Comparison of ENCODE assay signal across 17 cellular contexts in genomic region chr6:17719323-17720041, GRCh38. TPM values are rescaled to one million over a fixed set of nuclear protein-coding genes. Genes with fewer than 3 reads are reported as not detected.
DNase-seq lines count a peak whose midpoint lies in the region; TF ChIP-seq lines count a peak whose summit lies in the region.
"Had no signal": no experiment of that assay in that cellular context is flagged by ENCODE, and none has a peak within 500 bp of the region (broad histone marks: within the 10 kb centered on the region; RNA-seq: fewer than 3 reads in every experiment).

No MANE protein-coding gene starts in this region.

- no peaks in the 10 kb centered on the region for H3K79me2 ChIP-seq in trophoblast cell (ENCODE audit: control insufficient read depth, insufficient read depth, low read length, poor library complexity)

- H3K4me3 ChIP-seq in trophoblast cell (ENCODE audit: low read depth, low read length) (no peak overlapping the region), esophagus muscularis mucosa (no peak overlapping the region), brain microvascular endothelial cell (ENCODE audit: low read depth, low read length) (no peak overlapping the region)
- H3K4me3 ChIP-seq: HAP-1, SJSA1 had no signal

- H3K79me1 ChIP-seq in trophoblast cell (ENCODE audit: low read length), result peaks cover 11% of the 10 kb centered on the region

- H3K27ac ChIP-seq in trophoblast cell (ENCODE audit: low read depth, low read length), result no peak overlapping the region
- no peak overlapping the region for H3K27ac ChIP-seq in esophagus muscularis mucosa (replicated peaks in 1 of 4)
- no peak overlapping the region for H3K27ac ChIP-seq in brain microvascular endothelial cell
- H3K27ac ChIP-seq: SJSA1 had no signal

- H3K36me3 ChIP-seq in trophoblast cell (ENCODE audit: control insufficient read depth in 1 of 2, insufficient read depth in 2 of 2, low read length in 2 of 2), result no peaks in the 10 kb centered on the region
- no peaks in the 10 kb centered on the region for H3K36me3 ChIP-seq in esophagus muscularis mucosa
- no peaks in the 10 kb centered on the region for H3K36me3 ChIP-seq in brain microvascular endothelial cell (replicated peaks)
- H3K36me3 ChIP-seq: HAP-1, SJSA1 had no signal

- intact Hi-C loops in Calu3 (cut with micrococcal nuclease; ENCODE audit: unreplicated experiment), result no loop called here
- intact Hi-C loops in esophagus muscularis mucosa (cut with DNase I), result no loop called here

- H4K12ac ChIP-seq in trophoblast cell (ENCODE audit: low read depth, low read length), result no peak overlapping the region

- TF ChIP-seq CTCF in Calu3 (IDR thresholded peaks at IDR 0.05; ENCODE audit: unreplicated experiment) (no peak), esophagus muscularis mucosa (IDR thresholded peaks at IDR 0.05) (no peak), brain microvascular endothelial cell (IDR thresholded peaks at IDR 0.05; ENCODE audit: low read depth, low read length, missing control alignments) (no peak)

- H3K4me1 ChIP-seq in trophoblast cell (ENCODE audit: control insufficient read depth in 1 of 2, insufficient read depth in 2 of 2, low read length in 2 of 2) (peaks cover 6 to 15% of the 10 kb centered on the region in 2 experiments), esophagus muscularis mucosa (no peaks in the 10 kb centered on the region)
- H3K4me1 ChIP-seq: HAP-1 had no signal

- H3K4me2 ChIP-seq in trophoblast cell (ENCODE audit: low read length), result no peak overlapping the region

- H3K9ac ChIP-seq in trophoblast cell (ENCODE audit: low read length), result no peak overlapping the region

- peaks cover 19% of the 10 kb centered on the region for H3K4me1 Mint-ChIP-seq in Calu3 (ENCODE audit: low read depth, unreplicated experiment)

- H2BK5ac ChIP-seq in trophoblast cell (ENCODE audit: low read depth, low read length, poor library complexity), result no peak overlapping the region

- H3K36me3 Mint-ChIP-seq in Calu3 (ENCODE audit: insufficient read depth, unreplicated experiment), result no peaks in the 10 kb centered on the region

- H2BK120ac ChIP-seq in trophoblast cell (ENCODE audit: insufficient read depth, low read length, poor library complexity), result peak overlapping the region; percentile 38

- no peak overlapping the region for H3K27ac Mint-ChIP-seq in Calu3 (ENCODE audit: unreplicated experiment)
- H3K27ac Mint-ChIP-seq: IgD-negative memory B cell; T-helper 2 cell treated with Interferon-gamma antibody and Interleukin-4, amounts not matched to agents 5 μg/mL and 100 μg/mL, for 36 hours had no signal

- H3K27me3 ChIP-seq in trophoblast cell (ENCODE audit: insufficient read depth, low read length) (no peaks in the 10 kb centered on the region), esophagus muscularis mucosa (no peaks in the 10 kb centered on the region), brain microvascular endothelial cell (replicated peaks) (no peaks in the 10 kb centered on the region)
- H3K27me3 ChIP-seq: SJSA1 had no signal

- in situ Hi-C loops in brain microvascular endothelial cell (cut with HindIII; ENCODE audit: low pct_ligation_motif_present, low sequenced_read_pairs), result no loop called here

- H2AK5ac ChIP-seq in trophoblast cell (ENCODE audit: low read length), result no peak overlapping the region

- peak; percentile 51 for DNase-seq in NCI-H510A treated with DMSO at 0.1 percent for 48 hours (lab: John Stamatoyannopoulos, UW)
- no peak for DNase-seq in NCI-H510A (lab: John Stamatoyannopoulos, UW)
- peak; percentile 48 for DNase-seq in NCI-H1105 (lab: John Stamatoyannopoulos, UW)
- peak; percentile 16 for DNase-seq in NCI-H345 treated with DMSO at 0.1 percent for 48 hours (lab: John Stamatoyannopoulos, UW; ENCODE audit: unreplicated experiment)
- DNase-seq in trophoblast cell, result peak; percentile 41 to 61
- DNase-seq in Calu3, result no peak
- no peak for DNase-seq in esophagus muscularis mucosa (ENCODE audit: extremely low spot score)
- DNase-seq in brain microvascular endothelial cell, result no peak
- DNase-seq: DMS79 treated with DMSO at 0.1 percent for 48 hours; MV-4-11; NCI-H446 treated with DMSO at 0.1 percent for 48 hours; NK-92 treated with Interleukin-12 subunit alpha and Interleukin-12 subunit beta, amount 100 ng/mL, for 24 hours; SW 1271 had no signal

- no peak overlapping the region for H4K91ac ChIP-seq in trophoblast cell (ENCODE audit: low read depth, low read length)

- no peak overlapping the region for H2AFZ ChIP-seq in trophoblast cell (ENCODE audit: insufficient read depth, low read length, poor library complexity)

- no peak overlapping the region for H3K23ac ChIP-seq in trophoblast cell (ENCODE audit: low read length)

- CTCF ChIA-PET in Calu3 (lab: Charles Lee), result interaction anchor here (0.6 kb wide), 1 partner anchor 13 kb away, joined by 3 read pairs; the partner anchor contains the start of gene NUP153

- H3K9me3 Mint-ChIP-seq in Calu3 (ENCODE audit: low read depth, unreplicated experiment), result no peaks in the 10 kb centered on the region
- H3K9me3 Mint-ChIP-seq: T-helper 2 cell treated with Interferon-gamma antibody and Interleukin-4, amounts not matched to agents 5 μg/mL and 100 μg/mL, for 36 hours had no signal

- H3K4me3 Mint-ChIP-seq in Calu3 (ENCODE audit: low read depth, unreplicated experiment), result no peak overlapping the region
- H3K4me3 Mint-ChIP-seq: IgD-negative memory B cell; T-helper 2 cell treated with Interferon-gamma antibody and Interleukin-4, amounts not matched to agents 5 μg/mL and 100 μg/mL, for 36 hours had no signal

- TF ChIP-seq EP300 in esophagus muscularis mucosa (IDR thresholded peaks at IDR 0.05), result no peak

- no peak overlapping the region for H3K18ac ChIP-seq in trophoblast cell (ENCODE audit: low read length)

- H3K4ac ChIP-seq in trophoblast cell (ENCODE audit: low read depth, low read length), result no peak overlapping the region

- no peak overlapping the region for H3K14ac ChIP-seq in trophoblast cell (ENCODE audit: low read length)

- no TSS peak for BruUV-seq in Calu3 (replicated peaks; lab: Mats Ljungman, UMichigan)

- no peaks in the 10 kb centered on the region for H3K9me3 ChIP-seq in trophoblast cell (ENCODE audit: insufficient read depth, low read depth, low read length)
- no peaks in the 10 kb centered on the region for H3K9me3 ChIP-seq in esophagus muscularis mucosa
- H3K9me3 ChIP-seq: HAP-1, SJSA1 had no signal

- TF ChIP-seq POLR2A in esophagus muscularis mucosa (IDR thresholded peaks at IDR 0.05; ENCODE audit: low read depth), result no peak

- H2BK12ac ChIP-seq in trophoblast cell (ENCODE audit: low read length), result peak overlapping the region; percentile 68

- no peak overlapping the region for H4K8ac ChIP-seq in trophoblast cell (ENCODE audit: low read depth, low read length)

- H3K27me3 Mint-ChIP-seq in Calu3 (ENCODE audit: unreplicated experiment), result no peaks in the 10 kb centered on the region
- H3K27me3 Mint-ChIP-seq: IgD-negative memory B cell had no signal

- WGBS in trophoblast cell (ENCODE audit: extremely low coverage, insufficient coverage, insufficient read length), result no CpG with 5 or more reads among the region's 3 CpGs
- 53% methylated on average over 3 of the region's 3 CpGs for WGBS in esophagus muscularis mucosa

RNA-seq across cellular contexts. Expression of gene NUP153, which starts 12.8 kb away (rescaled TPM):
- polyA plus RNA-seq in trophoblast cell (2013), result 45.7 and 47.3 TPM in 2 replicates
- 36.3 and 36.4 TPM in 2 replicates for total RNA-seq in Calu3 (2022)
- 10 to 100 TPM; 28.4 to 32.8 (median 31.5) TPM for total RNA-seq in esophagus muscularis mucosa

Comparison
In these comparisons a context has a peak if more than half of its experiments do, and no peak if none do; other contexts are left out.
1. DNase-seq: peak in NCI-H510A treated with DMSO at 0.1 percent for 48 hours (single experiment), NCI-H1105 (single experiment), NCI-H345 treated with DMSO at 0.1 percent for 48 hours (single experiment) and trophoblast cell (2 of 2); none in NCI-H510A (single experiment), Calu3 (single experiment), esophagus muscularis mucosa (single experiment) and brain microvascular endothelial cell (single experiment).